In genomic region chr18:62714671-62715438, GRCh38 we compare ENCODE assay signal across 8 cellular contexts. TPM values are rescaled to one million over a fixed set of nuclear protein-coding genes. Genes with fewer than 3 reads are reported as not detected.
DNase-seq lines count a peak whose midpoint lies in the region; ATAC-seq and TF ChIP-seq lines count a peak whose summit lies in the region.

No MANE protein-coding gene starts in this region.

- intact Hi-C loops in mammary epithelial cell (cut with micrococcal nuclease): loop anchor here (1.0 to 10.0 kb wide), 11 partner anchors 44 to 530 kb away; partner anchors contain the start of genes PIGN, RELCH, TNFRSF11A and ZCCHC2

- peaks cover 34% of the 10 kb centered on the region for H3K79me2 ChIP-seq in mammary epithelial cell (ENCODE audit: insufficient read depth, low read length)

- dilution Hi-C loops in mammary epithelial cell (cut with HindIII; ENCODE audit: low sequenced_read_pairs): no loop called here

- WGBS in mammary epithelial cell (ENCODE audit: low coverage, missing lambda C conversion rate): 4% methylated on average over 8 of the region's 50 CpGs

- H3K9me3 ChIP-seq in AG04450 (ENCODE audit: control insufficient read depth, insufficient read depth, low read length) (no peaks in the 10 kb centered on the region), WERI-Rb-1 (ENCODE audit: severe bottlenecking) (no peaks in the 10 kb centered on the region), mammary epithelial cell (replicated peaks; ENCODE audit: insufficient read depth, low read length) (no peaks in the 10 kb centered on the region), iPS-18c (ENCODE audit: control insufficient read depth, insufficient read depth, low read length) (no peaks in the 10 kb centered on the region), skeletal muscle satellite cell (replicated peaks; ENCODE audit: low read length) (no peaks in the 10 kb centered on the region)

- H3K4me2 ChIP-seq in mammary epithelial cell (ENCODE audit: insufficient read depth, low read depth, low read length): peak overlapping the region; percentile 63
- peak overlapping the region; percentile 92 for H3K4me2 ChIP-seq in skeletal muscle satellite cell (ENCODE audit: low read length)

- no TSS peak for BruUV-seq in mammary epithelial cell (replicated peaks; lab: Mats Ljungman, UMichigan)

- H3K36me3 ChIP-seq in WERI-Rb-1: no peaks in the 10 kb centered on the region
- no peaks in the 10 kb centered on the region for H3K36me3 ChIP-seq in mammary epithelial cell (ENCODE audit: insufficient read depth, low read length)
- H3K36me3 ChIP-seq in skeletal muscle satellite cell (ENCODE audit: insufficient read depth, low read length): no peaks in the 10 kb centered on the region

- H3K9ac ChIP-seq in mammary epithelial cell (ENCODE audit: insufficient read depth, low read length) (peak overlapping the region; percentile 68), skeletal muscle satellite cell (ENCODE audit: low read depth, low read length) (peak overlapping the region; percentile 83)

- H3K27me3 ChIP-seq in AG04450 (ENCODE audit: control insufficient read depth, insufficient read depth, low read length) (no peaks in the 10 kb centered on the region), WERI-Rb-1 (ENCODE audit: insufficient read depth, low read depth, severe bottlenecking) (no peaks in the 10 kb centered on the region), mammary epithelial cell (ENCODE audit: insufficient read depth, low read length) (no peaks in the 10 kb centered on the region), skeletal muscle satellite cell (ENCODE audit: control insufficient read depth, insufficient read depth, low read length) (no peaks in the 10 kb centered on the region)

- in situ Hi-C loops in mammary epithelial cell (cut with MboI; ENCODE audit: low sequenced_read_pairs in 2 of 2): loop anchor here in 1 of 2 donors (5.0 to 10.0 kb wide), 3 partner anchors 52 to 270 kb away; no protein-coding TSS in a partner anchor

- H3K4me3 ChIP-seq in AG04450 (ENCODE audit: low read depth, low read length) (peak overlapping the region; percentile 71), WERI-Rb-1 (ENCODE audit: low read depth, low read length) (peak overlapping the region; percentile 62), mammary epithelial cell (replicated peaks in 1 of 3; ENCODE audit: insufficient read depth in 1 of 3, low read depth in 2 of 3, low read length in 3 of 3) (peak overlapping the region; percentile 73 to 93 (median 86)), iPS-18c (ENCODE audit: insufficient read depth, low read depth, low read length) (peak overlapping the region; percentile 59), skeletal muscle satellite cell (ENCODE audit: low read length) (peak overlapping the region; percentile 76)

- H4K20me1 ChIP-seq in mammary epithelial cell (ENCODE audit: insufficient read depth, low read length): no peaks in the 10 kb centered on the region

- peak overlapping the region; percentile 94 for H2AFZ ChIP-seq in mammary epithelial cell (ENCODE audit: low read depth, low read length)

- H3K27ac ChIP-seq in AG04450 (ENCODE audit: low read depth, low read length) (peak overlapping the region; percentile 68), WERI-Rb-1 (peak overlapping the region; percentile 89), mammary epithelial cell (ENCODE audit: insufficient read depth, low read depth, low read length) (peak overlapping the region; percentile 53)

- ATAC-seq in GM18873 (IDR thresholded peaks at IDR 0.05; ENCODE audit: low FRiP score, unreplicated experiment) (peak; percentile 71), HG03135 (IDR thresholded peaks at IDR 0.05; ENCODE audit: unreplicated experiment) (peak; percentile 58)

- H3K4me1 ChIP-seq in mammary epithelial cell (ENCODE audit: insufficient read depth, low read length): peaks cover 10% of the 10 kb centered on the region
- H3K4me1 ChIP-seq in skeletal muscle satellite cell (ENCODE audit: control insufficient read depth, insufficient read depth, low read length): peaks cover 26% of the 10 kb centered on the region

- CTCF ChIA-PET in AG04450 (lab: Charles Lee): interaction anchor here (0.5 to 4.2 kb wide), 21 partner anchors 33 to 999 kb away, joined by 3 to 92 read pairs (median 3); no protein-coding TSS in a partner anchor
- CTCF ChIA-PET in mammary epithelial cell (lab: Charles Lee; ENCODE audit: low non-redundant PET): interaction anchor here (0.5 to 0.7 kb wide), 9 partner anchors 30 to 719 kb away, joined by 3 to 26 read pairs (median 5); no protein-coding TSS in a partner anchor

- peak; percentile 81 for TF ChIP-seq CTCF in AG04450 (IDR thresholded peaks at IDR 0.05; ENCODE audit: low read depth, low read length)
- TF ChIP-seq CTCF in WERI-Rb-1 (IDR thresholded peaks at IDR 0.05; ENCODE audit: low read depth, low read length): peak; percentile 84
- peak; percentile 62 to 87 for TF ChIP-seq CTCF in mammary epithelial cell (conservative IDR thresholded peaks at IDR 0.05 in 1 of 2, IDR thresholded peaks at IDR 0.05 in 1 of 2; ENCODE audit: extremely low read depth in 1 of 2, insufficient read depth in 1 of 2, low read depth in 1 of 2, low read length in 2 of 2)

- POLR2A ChIA-PET in AG04450 (lab: Yijun Ruan, JAX): interaction anchor here (0.6 to 1.2 kb wide), 8 partner anchors 41 to 1235 kb away, joined by 3 to 6 read pairs (median 4); no protein-coding TSS in a partner anchor

- DNase-seq in AG04450 (ENCODE audit: low read depth, low spot score): peak; percentile 100
- DNase-seq in NCI-H2196 (lab: John Stamatoyannopoulos, UW; ENCODE audit: unreplicated experiment): peak; percentile 99
- DNase-seq in WERI-Rb-1: peak; percentile 100
- DNase-seq in mammary epithelial cell: peak; percentile 99

RNA-seq across cellular contexts. Expression of gene PHLPP1, which starts 0.5 kb away (rescaled TPM):
- polyA plus RNA-seq in AG04450 (2011; rRNA removed) (4.6 and 5.6 TPM in 2 replicates), mammary epithelial cell (8.4 TPM)
- 7.6 and 13.2 TPM in 2 replicates for polyA minus RNA-seq in AG04450 (2011; rRNA and poly(A)+ RNA removed)
- 10 to 100 TPM in 1 of 2 donors, 1 to 10 TPM in 1; 9.3 to 14.8 TPM for total RNA-seq in mammary epithelial cell
- 36.2 TPM for polyA minus RNA-seq in mammary epithelial cell
- 4.3 and 4.4 TPM in 2 replicates for total RNA-seq in skeletal muscle satellite cell (2012; rRNA removed)

Comparison
In these comparisons a context has a peak if more than half of its experiments do, and no peak if none do; other contexts are left out.
1. Peak in every context shown above with its lines: DNase-seq, ATAC-seq, H3K4me3 ChIP-seq and H3K27ac ChIP-seq.